9 cellular contexts compared by ENCODE assay signal in genomic region chr7:12222889-12223579, GRCh38. TPM values are rescaled to one million over a fixed set of nuclear protein-coding genes. Genes with fewer than 3 reads are reported as not detected.
A peak's percentile ranks its signal among the peaks of the same experiment; 100 is the strongest.
DNase-seq lines count a peak whose midpoint lies in the region; ATAC-seq, FAIRE-seq and TF ChIP-seq lines count a peak whose summit lies in the region.
"Had no signal": no experiment of that assay in that cellular context is flagged by ENCODE, and none has a peak within 500 bp of the region (broad histone marks: within the 10 kb centered on the region; RNA-seq: fewer than 3 reads in every experiment).

No MANE protein-coding gene starts in this region.

- H3K9me3 ChIP-seq in kidney (ENCODE audit: control insufficient read depth in 1 of 2, low read length in 2 of 2), result no peaks in the 10 kb centered on the region

- H3K4me3 ChIP-seq in kidney (ENCODE audit: low read length in 2 of 2), result no peak overlapping the region

- DNase-seq in GDM1 (lab: John Stamatoyannopoulos, UW), result peak; percentile 22
- DNase-seq in activated B cell treated with CpG ODN at 0.5 μM for 24 hours, result no peak
- DNase-seq in HuH-7 (ENCODE audit: low spot score), result no peak
- DNase-seq in activated effector memory CD4-positive, alpha-beta T cell treated with Interleukin-2 at 50 U/mL for 16 hours, result no peak
- no peak for DNase-seq in nephron progenitor cell
- no peak for DNase-seq in kidney
- DNase-seq: NCI-H1105 treated with DMSO at 0.1 percent for 48 hours had no signal

- no peak for TF ChIP-seq CTCF in activated B cell treated with CpG ODN at 0.5 μM for 24 hours (IDR thresholded peaks at IDR 0.05)
- TF ChIP-seq CTCF in nephron progenitor cell (IDR thresholded peaks at IDR 0.05), result no peak
- no peak for TF ChIP-seq CTCF in kidney (IDR thresholded peaks at IDR 0.05; ENCODE audit: borderline replicate concordance, extremely low read depth, insufficient read depth)

- H3K27me3 Mint-ChIP-seq in activated B cell treated with CpG ODN at 0.5 μM for 24 hours (no peaks in the 10 kb centered on the region), nephron progenitor cell (ENCODE audit: low read depth, poor library complexity) (no peaks in the 10 kb centered on the region)

- POLR2A ChIA-PET in activated B cell treated with CpG ODN at 0.5 μM for 24 hours (lab: Charles Lee), result no interaction called here

- H3K36me3 ChIP-seq in kidney (ENCODE audit: control insufficient read depth in 1 of 2, insufficient read depth in 2 of 2, low read length in 2 of 2), result peaks cover 13 to 29% of the 10 kb centered on the region in 2 donors

- H3K36me3 Mint-ChIP-seq in activated B cell treated with CpG ODN at 0.5 μM for 24 hours (ENCODE audit: low read depth), result peaks cover 50% of the 10 kb centered on the region
- H3K36me3 Mint-ChIP-seq in nephron progenitor cell (ENCODE audit: low read depth), result peaks cover 75% of the 10 kb centered on the region

- H3K4me3 Mint-ChIP-seq in activated B cell treated with CpG ODN at 0.5 μM for 24 hours, result peak overlapping the region; percentile 3
- H3K4me3 Mint-ChIP-seq in nephron progenitor cell, result no peak overlapping the region

- intact Hi-C loops in activated B cell treated with CpG ODN at 0.5 μM for 24 hours (cut with micrococcal nuclease), result loop anchor here (1.0 kb wide), 1 partner anchor 12 kb away; the partner anchor contains the start of gene TMEM106B
- intact Hi-C loops in kidney (cut with DNase I), result no loop called here

- CTCF ChIA-PET in activated B cell treated with CpG ODN at 0.5 μM for 24 hours (lab: Charles Lee), result no interaction called here

- no peak overlapping the region for H3K9ac ChIP-seq in kidney (ENCODE audit: low read length in 2 of 2)

- H3K9me3 Mint-ChIP-seq in activated B cell treated with CpG ODN at 0.5 μM for 24 hours (no peaks in the 10 kb centered on the region), nephron progenitor cell (peaks cover 27% of the 10 kb centered on the region)

- FAIRE-seq in kidney (lab: Jason Lieb, UNC), result no peak

- H3K4me1 Mint-ChIP-seq in activated B cell treated with CpG ODN at 0.5 μM for 24 hours (peaks cover 22% of the 10 kb centered on the region), nephron progenitor cell (no peaks in the 10 kb centered on the region)

- ATAC-seq in GM19467 (IDR thresholded peaks at IDR 0.05; ENCODE audit: unreplicated experiment) (peak; percentile 95), HG03175 (IDR thresholded peaks at IDR 0.05; ENCODE audit: unreplicated experiment) (peak; percentile 95), activated B cell treated with CpG ODN at 0.5 μM for 24 hours (ENCODE audit: low read depth) (peak; percentile 65)

- no peaks in the 10 kb centered on the region for H3K4me1 ChIP-seq in kidney (ENCODE audit: control insufficient read depth in 1 of 2, insufficient read depth in 1 of 2, low read depth in 1 of 2, low read length in 2 of 2)

- H3K27ac Mint-ChIP-seq in activated B cell treated with CpG ODN at 0.5 μM for 24 hours (peak overlapping the region; percentile 19), nephron progenitor cell (no peak overlapping the region)

- no peak overlapping the region for H3K27ac ChIP-seq in kidney (ENCODE audit: low read depth in 2 of 2, low read length in 2 of 2)

RNA-seq across cellular contexts. Expression of gene TMEM106B, which starts 11.9 kb away (rescaled TPM):
- total RNA-seq in activated B cell treated with CpG ODN at 0.5 μM for 24 hours (18.1 and 22.1 TPM in 2 replicates), kidney (50.2 TPM)
- 21.1 TPM for polyA plus RNA-seq in kidney (ENCODE audit: insufficient read depth, low read depth, low replicate concordance)
